In genomic region chr20:50600281-50600895, GRCh38 we compare ENCODE assay signal across 20 cellular contexts.
A peak's percentile ranks its signal among the peaks of the same experiment; 100 is the strongest.
DNase-seq lines count a peak whose midpoint lies in the region; ATAC-seq, FAIRE-seq and TF ChIP-seq lines count a peak whose summit lies in the region.
"Had no signal": no experiment of that assay in that cellular context is flagged by ENCODE, and none has a peak within 500 bp of the region (broad histone marks: within the 10 kb centered on the region; RNA-seq: fewer than 3 reads in every experiment).

No MANE protein-coding gene starts in this region.

- peaks cover 46% of the 10 kb centered on the region for H3K4me1 ChIP-seq in HepG2 (ENCODE audit: insufficient read depth, low read length)
- H3K4me1 ChIP-seq in right lobe of liver, result peaks cover 0 to 6% (median 2%) of the 10 kb centered on the region in 4 donors
- no peaks in the 10 kb centered on the region for H3K4me1 ChIP-seq in HEK293 (ENCODE audit: control insufficient read depth, insufficient read depth, low read length)
- H3K4me1 ChIP-seq: Caco-2, HAP-1 had no signal

- H3K36me3 ChIP-seq in HepG2 (replicated peaks in 1 of 2; ENCODE audit: control insufficient read depth in 1 of 2, insufficient read depth in 2 of 2, low read length in 2 of 2) (no peaks in the 10 kb centered on the region), right lobe of liver (no peaks in the 10 kb centered on the region), HEK293 (ENCODE audit: control insufficient read depth in 2 of 2, insufficient read depth in 1 of 2, low read length in 2 of 2) (no peaks in the 10 kb centered on the region)
- H3K36me3 ChIP-seq: HAP-1 had no signal

- no peaks in the 10 kb centered on the region for H3K9me3 Mint-ChIP-seq in memory B cell
- H3K9me3 Mint-ChIP-seq: CD8-positive, alpha-beta T cell had no signal

- H2AFZ ChIP-seq in HepG2 (ENCODE audit: low read length), result no peak overlapping the region

- H3K4me2 ChIP-seq in HepG2 (ENCODE audit: low read depth, low read length), result no peak overlapping the region

- DNase-seq in HepG2 (ENCODE audit: low spot score) (no peak), right lobe of liver (no peak), T-helper 17 cell (no peak), memory B cell (ENCODE audit: low spot score in 2 of 2) (no peak), nucleus accumbens (lab: John Stamatoyannopoulos, UW) (no peak)
- DNase-seq: C1 segment of cervical spinal cord; Caco-2; CD8-positive, alpha-beta T cell; DMS153; DND-41; EL; GDM1; GOT3 had no signal

- ATAC-seq in HepG2 (no peak), right lobe of liver (no peak), T-helper 17 cell (no peak), memory B cell (ENCODE audit: low read depth) (no peak), GM21367 (IDR thresholded peaks at IDR 0.05; ENCODE audit: unreplicated experiment) (no peak), HG03342 (IDR thresholded peaks at IDR 0.05; ENCODE audit: unreplicated experiment) (no peak)
- ATAC-seq: CD8-positive, alpha-beta T cell; GM12878 had no signal

- intact Hi-C loops in HepG2 (cut with micrococcal nuclease; ENCODE audit: unreplicated experiment) (no loop called here), right lobe of liver (cut with DNase I) (no loop called here)

- H3K27me3 ChIP-seq in HepG2 (ENCODE audit: control insufficient read depth in 1 of 2, insufficient read depth in 2 of 2, low read length in 2 of 2) (peaks cover 15 to 65% of the 10 kb centered on the region in 2 experiments; a peak in 3 of 5 replicates), right lobe of liver (no peaks in the 10 kb centered on the region)

- no peak for FAIRE-seq in HepG2 (lab: Jason Lieb, UNC)
- FAIRE-seq: GM19239, H54 had no signal

- TF ChIP-seq CTCF in HepG2 (CRISPR knock-in tag; IDR thresholded peaks at IDR 0.05), result no peak
- no peak for TF ChIP-seq CTCF in right lobe of liver (IDR thresholded peaks at IDR 0.05)
- TF ChIP-seq CTCF in HEK293 (tag by site-specific recombination; IDR thresholded peaks at IDR 0.05), result no peak

- in situ Hi-C loops in HepG2 (cut with HindIII; ENCODE audit: extremely low pct_ligation_motif_present, low pct_unique_long_range_greater_than_20kb), result no loop called here

- H3K9me3 ChIP-seq in HepG2 (ENCODE audit: low read length) (no peaks in the 10 kb centered on the region), right lobe of liver (no peaks in the 10 kb centered on the region), HEK293 (ENCODE audit: control insufficient read depth, insufficient read depth, low read depth, low read length) (no peaks in the 10 kb centered on the region), T-helper 17 cell (ENCODE audit: control insufficient read depth, low read length, poor library complexity, severe bottlenecking) (no peaks in the 10 kb centered on the region)
- H3K9me3 ChIP-seq: Caco-2, HAP-1 had no signal

- 57% methylated on average over 12 of the region's 12 CpGs for WGBS in HepG2 (ENCODE audit: low lambda C conversion rate)
- 79% methylated on average over 12 of the region's 12 CpGs for WGBS in right lobe of liver (ENCODE audit: insufficient coverage, low coverage, low lambda C conversion rate, missing lambda C conversion rate)

- no peaks in the 10 kb centered on the region for H4K20me1 ChIP-seq in HepG2 (ENCODE audit: insufficient read depth, low read length)

- no TSS peak for BruUV-seq in HepG2 (replicated peaks; lab: Mats Ljungman, UMichigan)

- no peak for TF ChIP-seq RAD21 in HepG2 (CRISPR knock-in tag; IDR thresholded peaks at IDR 0.05)

- no peak overlapping the region for H3K9ac ChIP-seq in HepG2 (ENCODE audit: insufficient read depth, low read depth, low read length)

- POLR2A ChIA-PET in HepG2 (lab: Yijun Ruan, JAX), result no interaction called here
- POLR2A ChIA-PET in HEK293 (lab: Yijun Ruan, JAX), result no interaction called here

- H3K27ac Mint-ChIP-seq in T-helper 17 cell, result peak overlapping the region; percentile 24
- peak overlapping the region; percentile 31 for H3K27ac Mint-ChIP-seq in memory B cell
- H3K27ac Mint-ChIP-seq: CD8-positive, alpha-beta T cell had no signal

- H3K4me3 ChIP-seq in HepG2 (replicated peaks in 1 of 3; ENCODE audit: insufficient read depth in 1 of 3, low read depth in 2 of 3, low read length in 3 of 3) (no peak overlapping the region), right lobe of liver (no peak overlapping the region), HEK293 (ENCODE audit: low read depth, low read length) (no peak overlapping the region)
- H3K4me3 ChIP-seq: GM12878, HAP-1 had no signal

- no peak for TF ChIP-seq EP300 in HepG2 (IDR thresholded peaks at IDR 0.05; ENCODE audit: low read depth in 2 of 2, low read length in 2 of 2)
- TF ChIP-seq EP300 in HepG2 (CRISPR knock-in tag; IDR thresholded peaks at IDR 0.05; ENCODE audit: borderline replicate concordance), result no peak

- H3K4me3 Mint-ChIP-seq in T-helper 17 cell, result no peak overlapping the region
- no peak overlapping the region for H3K4me3 Mint-ChIP-seq in memory B cell
- H3K4me3 Mint-ChIP-seq: CD8-positive, alpha-beta T cell had no signal

- H3K4me1 Mint-ChIP-seq in T-helper 17 cell, result peaks cover 8% of the 10 kb centered on the region
- H3K4me1 Mint-ChIP-seq in memory B cell, result peaks cover 30% of the 10 kb centered on the region

- CTCF ChIA-PET in HepG2 (lab: Yijun Ruan, JAX; ENCODE audit: low intra/inter-chr PET ratio, low total read pairs), result no interaction called here
- CTCF ChIA-PET in HEK293 (lab: Yijun Ruan, JAX), result interaction anchor here (0.7 to 1.3 kb wide), 2 partner anchors 21 to 26 kb away, joined by 3 to 4 read pairs; no protein-coding TSS in a partner anchor

- H3K79me2 ChIP-seq in HepG2 (ENCODE audit: insufficient read depth, low read length), result no peaks in the 10 kb centered on the region

- H3K27me3 Mint-ChIP-seq in T-helper 17 cell, result peaks cover 26% of the 10 kb centered on the region
- H3K27me3 Mint-ChIP-seq in memory B cell, result peaks cover 13% of the 10 kb centered on the region

- no peak overlapping the region for H3K27ac ChIP-seq in HepG2 (ENCODE audit: extremely low read length, insufficient read depth, low read length)
- no peak overlapping the region for H3K27ac ChIP-seq in right lobe of liver
- no peak overlapping the region for H3K27ac ChIP-seq in HEK293 (ENCODE audit: extremely low read depth, low read depth, low read length)

- TF ChIP-seq POLR2A in HepG2 (IDR thresholded peaks at IDR 0.05; ENCODE audit: insufficient read depth in 1 of 2, low read depth in 2 of 2, low read length in 2 of 2) (no peak), right lobe of liver (IDR thresholded peaks at IDR 0.05) (no peak)

- no peaks in the 10 kb centered on the region for H3K36me3 Mint-ChIP-seq in T-helper 17 cell (ENCODE audit: low read depth)
- H3K36me3 Mint-ChIP-seq in memory B cell, result no peaks in the 10 kb centered on the region
- H3K36me3 Mint-ChIP-seq: CD8-positive, alpha-beta T cell had no signal

TF ChIP-seq in HepG2, 621 proteins besides CTCF, POLR2A, EP300 and RAD21 (continues in another document):
- TF ChIP-seq, protein P1, sequence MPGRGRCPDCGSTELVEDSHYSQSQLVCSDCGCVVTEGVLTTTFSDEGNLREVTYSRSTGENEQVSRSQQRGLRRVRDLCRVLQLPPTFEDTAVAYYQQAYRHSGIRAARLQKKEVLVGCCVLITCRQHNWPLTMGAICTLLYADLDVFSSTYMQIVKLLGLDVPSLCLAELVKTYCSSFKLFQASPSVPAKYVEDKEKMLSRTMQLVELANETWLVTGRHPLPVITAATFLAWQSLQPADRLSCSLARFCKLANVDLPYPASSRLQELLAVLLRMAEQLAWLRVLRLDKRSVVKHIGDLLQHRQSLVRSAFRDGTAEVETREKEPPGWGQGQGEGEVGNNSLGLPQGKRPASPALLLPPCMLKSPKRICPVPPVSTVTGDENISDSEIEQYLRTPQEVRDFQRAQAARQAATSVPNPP (CRISPR knock-in tag; IDR thresholded peaks at IDR 0.05), result no peak
- TF ChIP-seq KLF11 (CRISPR knock-in tag; IDR thresholded peaks at IDR 0.05) (no peak), ZMYM3 (CRISPR knock-in tag; IDR thresholded peaks at IDR 0.05) (0 out of 2 replicates have a peak, but pooled peaks have one; percentile 68)

TF ChIP-seq in HEK293, 187 proteins besides CTCF, POLR2A, EP300 and RAD21:
- 0 out of 2 replicates have a peak, but pooled peaks have one; percentile 21 for TF ChIP-seq ZNF121 (tag by site-specific recombination; IDR thresholded peaks at IDR 0.05)
- no peak for TF ChIP-seq PRDM1 (tag by site-specific recombination; IDR thresholded peaks at IDR 0.05)

Comparison
In these comparisons a context has a peak if more than half of its experiments do, and no peak if none do; other contexts are left out.
1. Of the 63 proteins assayed by ChIP-seq in both HepG2 and HEK293: peak only in HepG2: none; only in HEK293: none; in both: ZNF121; in neither: 62.